In genomic region chr3:43177092-43177491, GRCh38 we compare ENCODE assay signal across 19 cellular contexts.
DNase-seq lines count a peak whose midpoint lies in the region; ATAC-seq lines count a peak whose summit lies in the region.
"Had no signal": no experiment of that assay in that cellular context is flagged by ENCODE, and none has a peak within 500 bp of the region (broad histone marks: within the 10 kb centered on the region; RNA-seq: fewer than 3 reads in every experiment).

No MANE protein-coding gene starts in this region.

- no peak overlapping the region for H3K9ac ChIP-seq in trophoblast cell (ENCODE audit: low read length)

- no peaks in the 10 kb centered on the region for H3K36me3 ChIP-seq in CD4-positive, alpha-beta memory T cell (ENCODE audit: insufficient read depth, low read length)
- no peaks in the 10 kb centered on the region for H3K36me3 ChIP-seq in naive thymus-derived CD4-positive, alpha-beta T cell (ENCODE audit: control insufficient read depth in 2 of 3, insufficient read depth in 3 of 3, low read length in 3 of 3)
- no peaks in the 10 kb centered on the region for H3K36me3 ChIP-seq in trophoblast cell (ENCODE audit: control insufficient read depth in 1 of 2, insufficient read depth in 2 of 2, low read length in 2 of 2)
- H3K36me3 ChIP-seq: prostate gland, spleen had no signal

- POLR2A ChIA-PET in CD4-positive, alpha-beta memory T cell (lab: Charles Lee; ENCODE audit: partially characterized antibody): interaction anchor here (0.9 to 3.9 kb wide), 2 partner anchors 13 to 71 kb away, joined by 3 to 27 read pairs; no protein-coding TSS in a partner anchor
- POLR2A ChIA-PET in naive thymus-derived CD4-positive, alpha-beta T cell (lab: Charles Lee): interaction anchor here (3.4 to 3.6 kb wide), 2 partner anchors 12 to 16 kb away, joined by 15 to 25 read pairs; no protein-coding TSS in a partner anchor

- H3K27me3 ChIP-seq in CD4-positive, alpha-beta memory T cell (ENCODE audit: insufficient read depth, low read length): no peaks in the 10 kb centered on the region
- H3K27me3 ChIP-seq in naive thymus-derived CD4-positive, alpha-beta T cell (ENCODE audit: control insufficient read depth in 2 of 2, insufficient read depth in 2 of 2, low read length in 2 of 2): no peaks in the 10 kb centered on the region
- H3K27me3 ChIP-seq in trophoblast cell (ENCODE audit: insufficient read depth, low read length): no peaks in the 10 kb centered on the region
- H3K27me3 ChIP-seq: dorsolateral prefrontal cortex, spleen had no signal

- peaks cover 0 to 27% (median 25%) of the 10 kb centered on the region in 8 donors for H3K9me3 Mint-ChIP-seq in CD4-positive, alpha-beta memory T cell
- H3K9me3 Mint-ChIP-seq in effector memory CD8-positive, alpha-beta T cell: peaks cover 8 to 18% of the 10 kb centered on the region in 2 donors
- peaks cover 10 to 36% (median 24%) of the 10 kb centered on the region in 11 donors for H3K9me3 Mint-ChIP-seq in naive thymus-derived CD4-positive, alpha-beta T cell

- H3K27ac ChIP-seq in CD4-positive, alpha-beta memory T cell (ENCODE audit: low read depth, low read length): no peak overlapping the region
- H3K27ac ChIP-seq in naive thymus-derived CD4-positive, alpha-beta T cell (ENCODE audit: low read depth, low read length): no peak overlapping the region
- no peak overlapping the region for H3K27ac ChIP-seq in trophoblast cell (ENCODE audit: low read depth, low read length)
- H3K27ac ChIP-seq: prostate gland had no signal

- H3K36me3 Mint-ChIP-seq in CD4-positive, alpha-beta memory T cell: peaks cover 17 to 18% of the 10 kb centered on the region in 2 donors
- no peaks in the 10 kb centered on the region for H3K36me3 Mint-ChIP-seq in effector memory CD8-positive, alpha-beta T cell (ENCODE audit: insufficient read depth)
- peaks cover 11 to 50% (median 16%) of the 10 kb centered on the region in 5 donors for H3K36me3 Mint-ChIP-seq in naive thymus-derived CD4-positive, alpha-beta T cell

- H3K79me1 ChIP-seq in trophoblast cell (ENCODE audit: low read length): no peaks in the 10 kb centered on the region

- no peak overlapping the region for H2BK12ac ChIP-seq in trophoblast cell (ENCODE audit: low read length)

- DNase-seq in ACHN (peak; percentile 46), NCI-H2227 (lab: John Stamatoyannopoulos, UW; ENCODE audit: unreplicated experiment) (no peak), trophoblast cell (no peak)
- DNase-seq in CD4-positive, alpha-beta memory T cell: no peak
- DNase-seq in effector memory CD8-positive, alpha-beta T cell: no peak
- no peak for DNase-seq in naive thymus-derived CD4-positive, alpha-beta T cell
- DNase-seq: activated CD4-positive, alpha-beta T cell treated with anti-CD3 and anti-CD28 coated beads for 48 hours; activated naive CD4-positive, alpha-beta T cell; activated T-cell treated with anti-CD3 and anti-CD28 coated beads for 4 hours; amniotic stem cell; Caco-2; NCI-H187 treated with DMSO at 0.1 percent for 48 hours; NCI-H345; nephron progenitor cell; spleen; stimulated activated CD4-positive, alpha-beta T cell treated with anti-CD3 and anti-CD28 coated beads, Interleukin-4, amount 100 ng/mL, for 4 hours had no signal

- H2AFZ ChIP-seq in trophoblast cell (ENCODE audit: insufficient read depth, low read length, poor library complexity): no peak overlapping the region

- H4K8ac ChIP-seq in trophoblast cell (ENCODE audit: low read depth, low read length): no peak overlapping the region

- ATAC-seq in effector memory CD8-positive, alpha-beta T cell (replicated peaks): no peak
- no peak for ATAC-seq in naive thymus-derived CD4-positive, alpha-beta T cell
- ATAC-seq in HG03565 (IDR thresholded peaks at IDR 0.05; ENCODE audit: unreplicated experiment): no peak

- H3K18ac ChIP-seq in trophoblast cell (ENCODE audit: low read length): no peak overlapping the region

- H2BK5ac ChIP-seq in trophoblast cell (ENCODE audit: low read depth, low read length, poor library complexity): no peak overlapping the region

- WGBS in trophoblast cell (ENCODE audit: extremely low coverage, insufficient coverage, insufficient read length): no CpG with 5 or more reads among the region's 5 CpGs

- no peak overlapping the region for H2BK120ac ChIP-seq in trophoblast cell (ENCODE audit: insufficient read depth, low read length, poor library complexity)

- no peaks in the 10 kb centered on the region for H3K79me2 ChIP-seq in trophoblast cell (ENCODE audit: control insufficient read depth, insufficient read depth, low read length, poor library complexity)

- H3K4me3 Mint-ChIP-seq in CD4-positive, alpha-beta memory T cell: no peak overlapping the region
- H3K4me3 Mint-ChIP-seq in effector memory CD8-positive, alpha-beta T cell: no peak overlapping the region
- H3K4me3 Mint-ChIP-seq in naive thymus-derived CD4-positive, alpha-beta T cell: peak overlapping the region in 2 of 10 donors; percentile 27 to 45
- H3K4me3 Mint-ChIP-seq: nephron progenitor cell had no signal

- H4K91ac ChIP-seq in trophoblast cell (ENCODE audit: low read depth, low read length): no peak overlapping the region

- H3K4me1 ChIP-seq in CD4-positive, alpha-beta memory T cell (ENCODE audit: insufficient read depth, low read length): peaks cover 37% of the 10 kb centered on the region
- peaks cover 32 to 34% of the 10 kb centered on the region in 2 donors for H3K4me1 ChIP-seq in naive thymus-derived CD4-positive, alpha-beta T cell (ENCODE audit: control insufficient read depth in 2 of 2, insufficient read depth in 2 of 2, low read length in 2 of 2)
- H3K4me1 ChIP-seq in trophoblast cell (ENCODE audit: control insufficient read depth in 1 of 2, insufficient read depth in 2 of 2, low read length in 2 of 2): no peaks in the 10 kb centered on the region
- H3K4me1 ChIP-seq: prostate gland had no signal

- no peaks in the 10 kb centered on the region for H3K27me3 Mint-ChIP-seq in CD4-positive, alpha-beta memory T cell
- H3K27me3 Mint-ChIP-seq in effector memory CD8-positive, alpha-beta T cell: no peaks in the 10 kb centered on the region
- no peaks in the 10 kb centered on the region for H3K27me3 Mint-ChIP-seq in naive thymus-derived CD4-positive, alpha-beta T cell

- H3K4ac ChIP-seq in trophoblast cell (ENCODE audit: low read depth, low read length): no peak overlapping the region

- no peak overlapping the region for H3K4me2 ChIP-seq in trophoblast cell (ENCODE audit: low read length)

- in situ Hi-C loops in ACHN (cut with HindIII; ENCODE audit: low pct_ligation_motif_present, low pct_unique_long_range_greater_than_20kb, low sequenced_read_pairs): no loop called here

- H2AK5ac ChIP-seq in trophoblast cell (ENCODE audit: low read length): no peak overlapping the region

- H3K4me1 Mint-ChIP-seq in CD4-positive, alpha-beta memory T cell: peaks cover 34 to 54% (median 46%) of the 10 kb centered on the region in 4 donors
- H3K4me1 Mint-ChIP-seq in effector memory CD8-positive, alpha-beta T cell (ENCODE audit: low read depth in 2 of 2): peaks cover 40 to 46% of the 10 kb centered on the region in 2 donors
- H3K4me1 Mint-ChIP-seq in naive thymus-derived CD4-positive, alpha-beta T cell: peaks cover 38 to 54% (median 51%) of the 10 kb centered on the region in 7 donors

- H3K14ac ChIP-seq in trophoblast cell (ENCODE audit: low read length): no peak overlapping the region

- H3K27ac Mint-ChIP-seq in CD4-positive, alpha-beta memory T cell: peak overlapping the region in 4 of 7 donors; percentile 72 to 92 (median 77)
- H3K27ac Mint-ChIP-seq in effector memory CD8-positive, alpha-beta T cell: peak overlapping the region; percentile 57 to 74
- peak overlapping the region in 5 of 9 donors; percentile 28 to 96 (median 36) for H3K27ac Mint-ChIP-seq in naive thymus-derived CD4-positive, alpha-beta T cell

- peaks cover 0 to 11% of the 10 kb centered on the region in 2 donors for H3K9me3 ChIP-seq in CD4-positive, alpha-beta memory T cell (ENCODE audit: control insufficient read depth in 1 of 2, low read length in 2 of 2)
- peaks cover 0 to 11% (median 0%) of the 10 kb centered on the region in 3 experiments for H3K9me3 ChIP-seq in naive thymus-derived CD4-positive, alpha-beta T cell (ENCODE audit: control insufficient read depth in 2 of 3, low read length in 3 of 3)
- peaks cover 3% of the 10 kb centered on the region for H3K9me3 ChIP-seq in trophoblast cell (ENCODE audit: insufficient read depth, low read depth, low read length)
- H3K9me3 ChIP-seq: Caco-2, prostate gland had no signal

- CTCF ChIA-PET in CD4-positive, alpha-beta memory T cell (lab: Charles Lee; ENCODE audit: partially characterized antibody): interaction anchor here (1.7 to 3.9 kb wide), 4 partner anchors 11 to 120 kb away, joined by 5 to 49 read pairs (median 14); no protein-coding TSS in a partner anchor
- CTCF ChIA-PET in naive thymus-derived CD4-positive, alpha-beta T cell (lab: Charles Lee): interaction anchor here (2.7 kb wide), 1 partner anchor 15 kb away, joined by 16 read pairs; no protein-coding TSS in a partner anchor

- H3K23ac ChIP-seq in trophoblast cell (ENCODE audit: low read length): no peak overlapping the region

- no peak overlapping the region for H4K12ac ChIP-seq in trophoblast cell (ENCODE audit: low read depth, low read length)

- no peak overlapping the region for H3K4me3 ChIP-seq in CD4-positive, alpha-beta memory T cell (ENCODE audit: low read length in 2 of 2)
- H3K4me3 ChIP-seq in naive thymus-derived CD4-positive, alpha-beta T cell (ENCODE audit: low read length): no peak overlapping the region
- H3K4me3 ChIP-seq in trophoblast cell (ENCODE audit: low read depth, low read length): no peak overlapping the region
- H3K4me3 ChIP-seq: dorsolateral prefrontal cortex, prostate gland, spleen had no signal

- intact Hi-C loops in CD4-positive, alpha-beta memory T cell (cut with micrococcal nuclease): no loop called here
- intact Hi-C loops in naive thymus-derived CD4-positive, alpha-beta T cell (cut with micrococcal nuclease): no loop called here
